ENCODE assay signal across 9 cellular contexts in the genomic region with DNA sequence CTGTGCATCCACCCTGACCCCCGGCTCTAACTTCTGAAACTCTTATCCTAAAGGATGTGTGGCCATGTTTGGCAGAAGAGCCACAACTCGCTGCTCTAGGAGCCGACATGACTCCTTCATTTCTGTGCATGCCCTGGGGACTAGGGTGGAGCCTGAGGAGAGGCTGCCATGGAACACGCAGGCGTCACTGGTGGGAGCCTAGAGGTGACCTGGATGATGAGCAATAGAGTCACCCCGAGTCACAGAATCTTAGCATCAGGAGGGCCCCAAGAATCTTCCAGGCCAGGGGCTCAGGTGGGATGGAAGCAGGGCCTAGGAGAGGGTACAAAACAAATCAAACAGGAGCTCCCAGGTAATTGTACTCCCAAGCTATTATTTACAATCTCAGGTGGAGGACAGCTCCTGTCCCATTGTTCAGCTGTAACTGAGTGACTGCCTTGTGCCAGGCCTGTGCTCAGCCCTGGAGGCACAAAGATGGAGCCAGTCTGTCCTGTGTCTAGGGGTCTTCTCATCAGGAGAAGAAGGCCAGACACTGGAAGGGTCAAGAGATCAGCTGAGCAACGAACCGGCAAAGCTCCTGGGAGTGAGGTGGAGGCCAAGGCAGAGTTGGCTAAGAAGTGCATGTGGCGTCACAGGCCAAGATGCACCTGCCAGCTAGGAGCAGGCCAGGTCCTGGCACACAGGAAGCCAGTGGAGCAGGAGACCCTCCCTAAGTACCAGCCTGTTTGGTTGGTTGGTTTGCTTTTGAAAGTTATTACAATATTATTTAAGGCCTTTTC. TPM values are rescaled to one million over a fixed set of nuclear protein-coding genes. Genes with fewer than 3 reads are reported as not detected.
DNase-seq lines count a peak whose midpoint lies in the region; ATAC-seq and TF ChIP-seq lines count a peak whose summit lies in the region.
"Had no signal": no experiment of that assay in that cellular context is flagged by ENCODE, and none has a peak within 500 bp of the region (broad histone marks: within the 10 kb centered on the region; RNA-seq: fewer than 3 reads in every experiment).

No MANE protein-coding gene starts in this region.

- H3K14ac ChIP-seq in IMR-90 (replicated peaks; ENCODE audit: low read depth, low read length) (peak overlapping the region; percentile 95), mesenchymal stem cell (ENCODE audit: low read length in 2 of 2) (no peak overlapping the region)

- H3K9me3 ChIP-seq in IMR-90 (ENCODE audit: control insufficient read depth, insufficient read depth, low read length) (no peaks in the 10 kb centered on the region), mesenchymal stem cell (ENCODE audit: control insufficient read depth, low read length) (no peaks in the 10 kb centered on the region), stomach smooth muscle (ENCODE audit: control insufficient read depth in 2 of 2, low read length in 2 of 2) (no peaks in the 10 kb centered on the region)

- peak overlapping the region; percentile 99 for H2BK120ac ChIP-seq in IMR-90 (ENCODE audit: low read depth, low read length)
- no peak overlapping the region for H2BK120ac ChIP-seq in mesenchymal stem cell (ENCODE audit: low read depth, low read length)

- H3K4me2 ChIP-seq in IMR-90 (ENCODE audit: low read depth, low read length) (no peak overlapping the region), mesenchymal stem cell (ENCODE audit: low read length, poor library complexity, severe bottlenecking) (no peak overlapping the region)

- CTCF ChIA-PET in IMR-90 (lab: Yijun Ruan, JAX) = interaction anchor here (0.6 to 1.1 kb wide), 4 partner anchors 62 to 1505 kb away, joined by 3 to 6 read pairs (median 5); no protein-coding TSS in a partner anchor

- no peaks in the 10 kb centered on the region for H3K27me3 ChIP-seq in IMR-90 (ENCODE audit: control insufficient read depth, insufficient read depth, low read length)
- peaks cover 0 to 4% of the 10 kb centered on the region in 2 experiments for H3K27me3 ChIP-seq in mesenchymal stem cell (ENCODE audit: control insufficient read depth in 1 of 2, insufficient read depth in 1 of 2, low read length in 2 of 2)
- no peaks in the 10 kb centered on the region for H3K27me3 ChIP-seq in stomach smooth muscle (ENCODE audit: control insufficient read depth in 1 of 2, insufficient read depth in 2 of 2, low read length in 2 of 2)

- H3K9ac ChIP-seq in IMR-90 (ENCODE audit: low read depth, low read length) (peak overlapping the region; percentile 27), mesenchymal stem cell (ENCODE audit: low read length) (peak overlapping the region; percentile 69), stomach smooth muscle (ENCODE audit: low read length in 2 of 2) (peak overlapping the region in 1 of 2 donors; percentile 13)

- no peak for TF ChIP-seq RAD21 in IMR-90 (IDR thresholded peaks at IDR 0.05; ENCODE audit: low read length)

- H3K27ac ChIP-seq in IMR-90 (ENCODE audit: insufficient read depth, low read length) = peak overlapping the region; percentile 97
- H3K27ac ChIP-seq in cingulate gyrus (ENCODE audit: low read depth, low read length) = peak overlapping the region; percentile 95
- no peak overlapping the region for H3K27ac ChIP-seq in mesenchymal stem cell (ENCODE audit: low read length, poor library complexity, severe bottlenecking)
- peak overlapping the region; percentile 85 for H3K27ac ChIP-seq in stomach smooth muscle (ENCODE audit: low read length)

- H2AFZ ChIP-seq in IMR-90 (replicated peaks; ENCODE audit: low read length, poor library complexity) (peak overlapping the region; percentile 45), mesenchymal stem cell (ENCODE audit: low read depth, low read length) (no peak overlapping the region)

- H3K36me3 ChIP-seq in IMR-90 (ENCODE audit: control insufficient read depth, insufficient read depth, low read length) = peaks cover 6% of the 10 kb centered on the region; the same call in 1 of the 2 replicates
- peaks cover 10 to 27% of the 10 kb centered on the region in 2 experiments for H3K36me3 ChIP-seq in mesenchymal stem cell (ENCODE audit: control insufficient read depth in 1 of 2, insufficient read depth in 2 of 2, low read depth in 1 of 2, low read length in 2 of 2)
- peaks cover 6 to 14% of the 10 kb centered on the region in 2 donors for H3K36me3 ChIP-seq in stomach smooth muscle (ENCODE audit: control insufficient read depth in 2 of 2, insufficient read depth in 2 of 2, low read length in 2 of 2)

- ATAC-seq in IMR-90 (ENCODE audit: low read depth) (no peak), GM21619 (IDR thresholded peaks at IDR 0.05; ENCODE audit: unreplicated experiment) (no peak), GM19397 (IDR thresholded peaks at IDR 0.05; ENCODE audit: unreplicated experiment) (no peak), GM18873 (IDR thresholded peaks at IDR 0.05; ENCODE audit: low FRiP score, unreplicated experiment) (no peak)

- H3K9me1 ChIP-seq in IMR-90 (ENCODE audit: insufficient read depth, low read length) = peaks cover 49% of the 10 kb centered on the region

- peak overlapping the region; percentile 97 for H3K4ac ChIP-seq in IMR-90 (ENCODE audit: low read depth, low read length)
- H3K4ac ChIP-seq in mesenchymal stem cell (ENCODE audit: low read depth in 1 of 2, low read length in 2 of 2) = peak overlapping the region in 1 of 2 experiments; percentile 55

- peak overlapping the region; percentile 91 for H3K18ac ChIP-seq in IMR-90 (ENCODE audit: low read depth, low read length)
- peak overlapping the region; percentile 11 to 44 for H3K18ac ChIP-seq in mesenchymal stem cell (ENCODE audit: low read depth in 1 of 2, low read length in 2 of 2)

- peak overlapping the region; percentile 98 for H2BK20ac ChIP-seq in IMR-90 (ENCODE audit: low read depth, low read length)

- peaks cover 0 to 11% of the 10 kb centered on the region in 2 experiments; a peak in 2 of 4 replicates for H3K79me1 ChIP-seq in IMR-90 (ENCODE audit: low read depth in 1 of 2, low read length in 2 of 2)
- H3K79me1 ChIP-seq in mesenchymal stem cell (replicated peaks; ENCODE audit: low read length, poor library complexity, severe bottlenecking) = no peaks in the 10 kb centered on the region

- H2AK5ac ChIP-seq in IMR-90 (ENCODE audit: low read depth, low read length) = peak overlapping the region; percentile 98
- H2AK5ac ChIP-seq in mesenchymal stem cell (ENCODE audit: low read length, severe bottlenecking) = peak overlapping the region; percentile 45

- intact Hi-C loops in IMR-90 (cut with micrococcal nuclease) = loop anchor here (1.0 kb wide), 1 partner anchor 9 kb away; no protein-coding TSS in a partner anchor

- no peak for TF ChIP-seq CTCF in IMR-90 (conservative IDR thresholded peaks at IDR 0.05; ENCODE audit: low read depth, low read length)

- no peak overlapping the region for H3K4me3 ChIP-seq in IMR-90 (ENCODE audit: insufficient read depth, low read depth, low read length)
- H3K4me3 ChIP-seq in mesenchymal stem cell (ENCODE audit: insufficient read depth in 1 of 2, low read depth in 1 of 2, low read length in 2 of 2) = no peak overlapping the region
- H3K4me3 ChIP-seq in stomach smooth muscle (ENCODE audit: low read length in 2 of 2) = peak overlapping the region in 1 of 2 donors; percentile 15

- dilution Hi-C loops in IMR-90 (cut with HindIII; ENCODE audit: low sequenced_read_pairs, unreplicated experiment) = no loop called here

- peak overlapping the region; percentile 96; the same call in 2 of the 3 replicates for H2BK15ac ChIP-seq in IMR-90 (ENCODE audit: low read depth, low read length)
- H2BK15ac ChIP-seq in mesenchymal stem cell (ENCODE audit: low read depth, poor library complexity, severe bottlenecking) = no peak overlapping the region

- H4K8ac ChIP-seq in IMR-90 (ENCODE audit: low read depth in 2 of 2, low read length in 2 of 2) (peak overlapping the region; percentile 92 to 96; a peak in 3 of 4 replicates), mesenchymal stem cell (ENCODE audit: low read length) (no peak overlapping the region)

- 95% methylated on average over 4 of the region's 9 CpGs; no CpG with 5 or more reads in 1 of the 2 experiments for WGBS in IMR-90 (ENCODE audit: extremely low coverage in 2 of 2, insufficient read length in 1 of 2), 2 experiments
- WGBS in mesenchymal stem cell = 82% methylated on average over 9 of the region's 9 CpGs

- peak overlapping the region; percentile 98 for H2BK5ac ChIP-seq in IMR-90 (ENCODE audit: low read depth, low read length, poor library complexity, severe bottlenecking)
- no peak overlapping the region for H2BK5ac ChIP-seq in mesenchymal stem cell (ENCODE audit: low read depth, low read length, poor library complexity, severe bottlenecking)

- BruUV-seq in IMR-90 (replicated peaks; lab: Mats Ljungman, UMichigan) = no TSS peak

- H3K23ac ChIP-seq in IMR-90 (ENCODE audit: low read depth, low read length) (peak overlapping the region; percentile 92), mesenchymal stem cell (ENCODE audit: low read length in 2 of 2) (no peak overlapping the region)

- peak overlapping the region; percentile 77 for H3K56ac ChIP-seq in IMR-90 (ENCODE audit: extremely low read depth, insufficient read depth, low read length)

- DNase-seq in IMR-90 (no peak), mesenchymal stem cell (no peak), NCI-H2227 (lab: John Stamatoyannopoulos, UW; ENCODE audit: unreplicated experiment) (no peak)
- DNase-seq: NCI-H2171 treated with DMSO at 0.1 percent for 48 hours had no signal

- H4K91ac ChIP-seq in IMR-90 (ENCODE audit: insufficient read depth, low read depth, low read length) (peak overlapping the region; percentile 98), mesenchymal stem cell (ENCODE audit: low read length) (peak overlapping the region; percentile 77)

- POLR2A ChIA-PET in IMR-90 (lab: Charles Lee; ENCODE audit: unreplicated experiment) = interaction anchor here (0.5 kb wide), 1 partner anchor 258 kb away, joined by 3 read pairs; no protein-coding TSS in a partner anchor

- H2AK9ac ChIP-seq in IMR-90 (replicated peaks; ENCODE audit: low read depth, low read length, poor library complexity) = peak overlapping the region; percentile 44

- no peak for TF ChIP-seq POLR2A in IMR-90 (IDR thresholded peaks at IDR 0.05; ENCODE audit: low read depth, low read length)

- H2BK12ac ChIP-seq in mesenchymal stem cell (ENCODE audit: low read length in 2 of 2) = peak overlapping the region; percentile 20 to 29

- in situ Hi-C loops in IMR-90 (cut with MboI; ENCODE audit: low sequenced_read_pairs) = loop anchor here (25.0 kb wide), 4 partner anchors 1017 to 1858 kb away; a partner anchor contains a TSS

- H3K4me1 ChIP-seq in IMR-90 (ENCODE audit: control insufficient read depth, insufficient read depth, low read length) = peaks cover 51% of the 10 kb centered on the region
- H3K4me1 ChIP-seq in mesenchymal stem cell (ENCODE audit: control insufficient read depth, insufficient read depth, low read depth, low read length) = peaks cover 21% of the 10 kb centered on the region
- peaks cover 54% of the 10 kb centered on the region for H3K4me1 ChIP-seq in stomach smooth muscle (ENCODE audit: control insufficient read depth, insufficient read depth, low read length)

- H4K5ac ChIP-seq in IMR-90 (ENCODE audit: low read depth, low read length) = peak overlapping the region; percentile 93

- no peaks in the 10 kb centered on the region for H4K20me1 ChIP-seq in IMR-90 (ENCODE audit: insufficient read depth, low read length)

RNA-seq across cellular contexts. Expression of a gene that starts 5.8 kb away (rescaled TPM):
- total RNA-seq in IMR-90 (2012; rRNA removed) = 12.4 and 18.6 TPM in 2 replicates
- 8.4 and 10.6 TPM in 2 replicates for polyA plus RNA-seq in IMR-90 (2012; rRNA removed)
- 1.7 and 2.4 TPM in 2 replicates for polyA plus RNA-seq in IMR-90 (2012; cell fraction: cytosol; rRNA removed)
- 0.39 and 4.0 TPM in 2 replicates for polyA plus RNA-seq in IMR-90 (2012; cell fraction: nucleus; rRNA removed; ENCODE audit: low replicate concordance)
- polyA plus RNA-seq in mesenchymal stem cell (2013, experiment 1 of 2) = 13.5 TPM
- polyA plus RNA-seq in mesenchymal stem cell (2013, experiment 2 of 2) = 14.1 TPM

RNA-seq across cellular contexts. Expression of a gene that starts 16.3 kb away (rescaled TPM):
- total RNA-seq in IMR-90 (2012; rRNA removed) = 11.7 and 13.6 TPM in 2 replicates
- 19.7 and 30.0 TPM in 2 replicates for polyA plus RNA-seq in IMR-90 (2012; rRNA removed)
- 16.4 and 30.1 TPM in 2 replicates for polyA plus RNA-seq in IMR-90 (2012; cell fraction: cytosol; rRNA removed)
- 18.4 and 24.2 TPM in 2 replicates for polyA plus RNA-seq in IMR-90 (2012; cell fraction: nucleus; rRNA removed; ENCODE audit: low replicate concordance)
- polyA plus RNA-seq in mesenchymal stem cell (2013, experiment 1 of 2) = 10.5 TPM
- polyA plus RNA-seq in mesenchymal stem cell (2013, experiment 2 of 2) = 10.5 TPM

RNA-seq across cellular contexts. Expression of a gene that starts 35.3 kb away (rescaled TPM):
- 5.9 and 6.1 TPM in 2 replicates for total RNA-seq in IMR-90 (2012; rRNA removed)
- polyA plus RNA-seq in IMR-90 (2012; rRNA removed) = 8.6 and 10.1 TPM in 2 replicates
- 4.5 and 6.1 TPM in 2 replicates for polyA plus RNA-seq in IMR-90 (2012; cell fraction: cytosol; rRNA removed)
- 46.1 and 53.0 TPM in 2 replicates for polyA plus RNA-seq in IMR-90 (2012; cell fraction: nucleus; rRNA removed; ENCODE audit: low replicate concordance)
- polyA plus RNA-seq in mesenchymal stem cell (2013, experiment 1 of 2) = 30.8 TPM
- polyA plus RNA-seq in mesenchymal stem cell (2013, experiment 2 of 2) = 30.3 TPM
